Comparison of ENCODE assay signal across 1 cellular context in genomic region chr20:32582659-32583580, GRCh38.
TF ChIP-seq lines count a peak whose summit lies in the region.

No MANE protein-coding gene starts in this region.

TF ChIP-seq in HepG2, 621 proteins besides CTCF, POLR2A, EP300 and RAD21 (continued from another document and continues in another):
- TF ChIP-seq, protein P1, sequence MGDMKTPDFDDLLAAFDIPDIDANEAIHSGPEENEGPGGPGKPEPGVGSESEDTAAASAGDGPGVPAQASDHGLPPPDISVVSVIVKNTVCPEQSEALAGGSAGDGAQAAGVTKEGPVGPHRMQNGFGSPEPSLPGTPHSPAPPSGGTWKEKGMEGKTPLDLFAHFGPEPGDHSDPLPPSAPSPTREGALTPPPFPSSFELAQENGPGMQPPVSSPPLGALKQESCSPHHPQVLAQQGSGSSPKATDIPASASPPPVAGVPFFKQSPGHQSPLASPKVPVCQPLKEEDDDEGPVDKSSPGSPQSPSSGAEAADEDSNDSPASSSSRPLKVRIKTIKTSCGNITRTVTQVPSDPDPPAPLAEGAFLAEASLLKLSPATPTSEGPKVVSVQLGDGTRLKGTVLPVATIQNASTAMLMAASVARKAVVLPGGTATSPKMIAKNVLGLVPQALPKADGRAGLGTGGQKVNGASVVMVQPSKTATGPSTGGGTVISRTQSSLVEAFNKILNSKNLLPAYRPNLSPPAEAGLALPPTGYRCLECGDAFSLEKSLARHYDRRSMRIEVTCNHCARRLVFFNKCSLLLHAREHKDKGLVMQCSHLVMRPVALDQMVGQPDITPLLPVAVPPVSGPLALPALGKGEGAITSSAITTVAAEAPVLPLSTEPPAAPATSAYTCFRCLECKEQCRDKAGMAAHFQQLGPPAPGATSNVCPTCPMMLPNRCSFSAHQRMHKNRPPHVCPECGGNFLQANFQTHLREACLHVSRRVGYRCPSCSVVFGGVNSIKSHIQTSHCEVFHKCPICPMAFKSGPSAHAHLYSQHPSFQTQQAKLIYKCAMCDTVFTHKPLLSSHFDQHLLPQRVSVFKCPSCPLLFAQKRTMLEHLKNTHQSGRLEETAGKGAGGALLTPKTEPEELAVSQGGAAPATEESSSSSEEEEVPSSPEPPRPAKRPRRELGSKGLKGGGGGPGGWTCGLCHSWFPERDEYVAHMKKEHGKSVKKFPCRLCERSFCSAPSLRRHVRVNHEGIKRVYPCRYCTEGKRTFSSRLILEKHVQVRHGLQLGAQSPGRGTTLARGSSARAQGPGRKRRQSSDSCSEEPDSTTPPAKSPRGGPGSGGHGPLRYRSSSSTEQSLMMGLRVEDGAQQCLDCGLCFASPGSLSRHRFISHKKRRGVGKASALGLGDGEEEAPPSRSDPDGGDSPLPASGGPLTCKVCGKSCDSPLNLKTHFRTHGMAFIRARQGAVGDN (CRISPR knock-in tag; IDR thresholded peaks at IDR 0.05) = peak; percentile 29; the same call in 1 of the 2 replicates
- TF ChIP-seq ZNF550 (CRISPR knock-in tag; IDR thresholded peaks at IDR 0.05; ENCODE audit: borderline replicate concordance) (no peak), PRDM4 (CRISPR knock-in tag; IDR thresholded peaks at IDR 0.05; ENCODE audit: borderline replicate concordance) (no peak), ISX (CRISPR knock-in tag; conservative IDR thresholded peaks at IDR 0.05) (no peak), PHF20 (CRISPR knock-in tag; IDR thresholded peaks at IDR 0.05) (0 out of 2 replicates have a peak, but pooled peaks have one; percentile 30), HES4 (CRISPR knock-in tag; IDR thresholded peaks at IDR 0.05; ENCODE audit: borderline replicate concordance) (peak; percentile 78; the same call in 1 of the 2 replicates), MAFF (IDR thresholded peaks at IDR 0.05; ENCODE audit: low read depth, low read length) (no peak), FLYWCH1 (CRISPR knock-in tag; IDR thresholded peaks at IDR 0.05) (no peak), ZBTB46 (CRISPR knock-in tag; IDR thresholded peaks at IDR 0.05; ENCODE audit: borderline replicate concordance) (0 out of 2 replicates have a peak, but pooled peaks have one; percentile 17), SRSF9 (IDR thresholded peaks at IDR 0.05; ENCODE audit: borderline replicate concordance, insufficient read depth, low read depth, low read length, poor library complexity, severe bottlenecking) (no peak), ZNF274 (CRISPR knock-in tag; IDR thresholded peaks at IDR 0.05) (peak; percentile 18; the same call in 1 of the 2 replicates), MYNN (CRISPR knock-in tag; IDR thresholded peaks at IDR 0.05; ENCODE audit: low read depth) (no peak), ATF6 (CRISPR knock-in tag; conservative IDR thresholded peaks at IDR 0.05) (no peak), ZNF431 (CRISPR knock-in tag; IDR thresholded peaks at IDR 0.05; ENCODE audit: borderline replicate concordance, low read depth) (no peak), ZNF761 (CRISPR knock-in tag; conservative IDR thresholded peaks at IDR 0.05) (no peak; the same call in 1 of the 2 replicates), ATF7-NPFF (CRISPR knock-in tag; IDR thresholded peaks at IDR 0.05; ENCODE audit: low read depth) (peak; percentile 47; the same call in 1 of the 2 replicates), BORCS8-MEF2B (CRISPR knock-in tag; IDR thresholded peaks at IDR 0.05) (no peak), ZBTB4 (CRISPR knock-in tag; IDR thresholded peaks at IDR 0.05; ENCODE audit: borderline replicate concordance) (no peak), SP1 (IDR thresholded peaks at IDR 0.05) (no peak), SP1 (CRISPR knock-in tag; IDR thresholded peaks at IDR 0.05) (no peak), ZNF589 (CRISPR knock-in tag; conservative IDR thresholded peaks at IDR 0.05) (no peak), ZNF773 (CRISPR knock-in tag; IDR thresholded peaks at IDR 0.05; ENCODE audit: borderline replicate concordance) (peak; percentile 43; the same call in 1 of the 2 replicates), NFE2 (CRISPR knock-in tag; IDR thresholded peaks at IDR 0.05) (no peak), MYC (CRISPR knock-in tag; IDR thresholded peaks at IDR 0.05; ENCODE audit: borderline replicate concordance) (peak; percentile 42; the same call in 1 of the 2 replicates), ZNF263 (CRISPR knock-in tag; IDR thresholded peaks at IDR 0.05) (0 out of 2 replicates have a peak, but pooled peaks have one; percentile 35), ZNF20 (CRISPR knock-in tag; IDR thresholded peaks at IDR 0.05) (no peak), ATRX (CRISPR knock-in tag; IDR thresholded peaks at IDR 0.05; ENCODE audit: borderline replicate concordance) (no peak), ZNF432 (CRISPR knock-in tag; IDR thresholded peaks at IDR 0.05; ENCODE audit: borderline replicate concordance) (no peak), ZBTB42 (CRISPR knock-in tag; IDR thresholded peaks at IDR 0.05) (no peak), TCF7 (IDR thresholded peaks at IDR 0.05; ENCODE audit: low read depth) (no peak), ZNF292 (CRISPR knock-in tag; IDR thresholded peaks at IDR 0.05; ENCODE audit: borderline replicate concordance, low read depth) (no peak)
- TF ChIP-seq, protein P2, sequence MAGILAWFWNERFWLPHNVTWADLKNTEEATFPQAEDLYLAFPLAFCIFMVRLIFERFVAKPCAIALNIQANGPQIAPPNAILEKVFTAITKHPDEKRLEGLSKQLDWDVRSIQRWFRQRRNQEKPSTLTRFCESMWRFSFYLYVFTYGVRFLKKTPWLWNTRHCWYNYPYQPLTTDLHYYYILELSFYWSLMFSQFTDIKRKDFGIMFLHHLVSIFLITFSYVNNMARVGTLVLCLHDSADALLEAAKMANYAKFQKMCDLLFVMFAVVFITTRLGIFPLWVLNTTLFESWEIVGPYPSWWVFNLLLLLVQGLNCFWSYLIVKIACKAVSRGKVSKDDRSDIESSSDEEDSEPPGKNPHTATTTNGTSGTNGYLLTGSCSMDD (CRISPR knock-in tag; IDR thresholded peaks at IDR 0.05) = no peak
- TF ChIP-seq, protein P3, sequence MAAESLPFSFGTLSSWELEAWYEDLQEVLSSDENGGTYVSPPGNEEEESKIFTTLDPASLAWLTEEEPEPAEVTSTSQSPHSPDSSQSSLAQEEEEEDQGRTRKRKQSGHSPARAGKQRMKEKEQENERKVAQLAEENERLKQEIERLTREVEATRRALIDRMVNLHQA (CRISPR knock-in tag; IDR thresholded peaks at IDR 0.05) = no peak
- TF ChIP-seq, protein P4, sequence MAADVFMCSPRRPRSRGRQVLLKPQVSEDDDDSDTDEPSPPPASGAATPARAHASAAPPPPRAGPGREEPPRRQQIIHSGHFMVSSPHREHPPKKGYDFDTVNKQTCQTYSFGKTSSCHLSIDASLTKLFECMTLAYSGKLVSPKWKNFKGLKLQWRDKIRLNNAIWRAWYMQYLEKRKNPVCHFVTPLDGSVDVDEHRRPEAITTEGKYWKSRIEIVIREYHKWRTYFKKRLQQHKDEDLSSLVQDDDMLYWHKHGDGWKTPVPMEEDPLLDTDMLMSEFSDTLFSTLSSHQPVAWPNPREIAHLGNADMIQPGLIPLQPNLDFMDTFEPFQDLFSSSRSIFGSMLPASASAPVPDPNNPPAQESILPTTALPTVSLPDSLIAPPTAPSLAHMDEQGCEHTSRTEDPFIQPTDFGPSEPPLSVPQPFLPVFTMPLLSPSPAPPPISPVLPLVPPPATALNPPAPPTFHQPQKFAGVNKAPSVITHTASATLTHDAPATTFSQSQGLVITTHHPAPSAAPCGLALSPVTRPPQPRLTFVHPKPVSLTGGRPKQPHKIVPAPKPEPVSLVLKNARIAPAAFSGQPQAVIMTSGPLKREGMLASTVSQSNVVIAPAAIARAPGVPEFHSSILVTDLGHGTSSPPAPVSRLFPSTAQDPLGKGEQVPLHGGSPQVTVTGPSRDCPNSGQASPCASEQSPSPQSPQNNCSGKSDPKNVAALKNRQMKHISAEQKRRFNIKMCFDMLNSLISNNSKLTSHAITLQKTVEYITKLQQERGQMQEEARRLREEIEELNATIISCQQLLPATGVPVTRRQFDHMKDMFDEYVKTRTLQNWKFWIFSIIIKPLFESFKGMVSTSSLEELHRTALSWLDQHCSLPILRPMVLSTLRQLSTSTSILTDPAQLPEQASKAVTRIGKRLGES (CRISPR knock-in tag; IDR thresholded peaks at IDR 0.05; ENCODE audit: borderline replicate concordance) = no peak
- TF ChIP-seq, protein P5, sequence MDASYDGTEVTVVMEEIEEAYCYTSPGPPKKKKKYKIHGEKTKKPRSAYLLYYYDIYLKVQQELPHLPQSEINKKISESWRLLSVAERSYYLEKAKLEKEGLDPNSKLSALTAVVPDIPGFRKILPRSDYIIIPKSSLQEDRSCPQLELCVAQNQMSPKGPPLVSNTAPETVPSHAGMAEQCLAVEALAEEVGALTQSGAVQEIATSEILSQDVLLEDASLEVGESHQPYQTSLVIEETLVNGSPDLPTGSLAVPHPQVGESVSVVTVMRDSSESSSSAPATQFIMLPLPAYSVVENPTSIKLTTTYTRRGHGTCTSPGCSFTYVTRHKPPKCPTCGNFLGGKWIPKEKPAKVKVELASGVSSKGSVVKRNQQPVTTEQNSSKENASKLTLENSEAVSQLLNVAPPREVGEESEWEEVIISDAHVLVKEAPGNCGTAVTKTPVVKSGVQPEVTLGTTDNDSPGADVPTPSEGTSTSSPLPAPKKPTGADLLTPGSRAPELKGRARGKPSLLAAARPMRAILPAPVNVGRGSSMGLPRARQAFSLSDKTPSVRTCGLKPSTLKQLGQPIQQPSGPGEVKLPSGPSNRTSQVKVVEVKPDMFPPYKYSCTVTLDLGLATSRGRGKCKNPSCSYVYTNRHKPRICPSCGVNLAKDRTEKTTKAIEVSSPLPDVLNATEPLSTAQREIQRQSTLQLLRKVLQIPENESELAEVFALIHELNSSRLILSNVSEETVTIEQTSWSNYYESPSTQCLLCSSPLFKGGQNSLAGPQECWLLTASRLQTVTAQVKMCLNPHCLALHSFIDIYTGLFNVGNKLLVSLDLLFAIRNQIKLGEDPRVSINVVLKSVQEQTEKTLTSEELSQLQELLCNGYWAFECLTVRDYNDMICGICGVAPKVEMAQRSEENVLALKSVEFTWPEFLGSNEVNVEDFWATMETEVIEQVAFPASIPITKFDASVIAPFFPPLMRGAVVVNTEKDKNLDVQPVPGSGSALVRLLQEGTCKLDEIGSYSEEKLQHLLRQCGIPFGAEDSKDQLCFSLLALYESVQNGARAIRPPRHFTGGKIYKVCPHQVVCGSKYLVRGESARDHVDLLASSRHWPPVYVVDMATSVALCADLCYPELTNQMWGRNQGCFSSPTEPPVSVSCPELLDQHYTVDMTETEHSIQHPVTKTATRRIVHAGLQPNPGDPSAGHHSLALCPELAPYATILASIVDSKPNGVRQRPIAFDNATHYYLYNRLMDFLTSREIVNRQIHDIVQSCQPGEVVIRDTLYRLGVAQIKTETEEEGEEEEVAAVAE (CRISPR knock-in tag; IDR thresholded peaks at IDR 0.05; ENCODE audit: borderline replicate concordance) = no peak
